In genomic region chr1:22451702-22452400, GRCh38 we compare ENCODE assay signal across 1 cellular context.
TF ChIP-seq lines count a peak whose summit lies in the region.

TSS of gene ZBTB40 (plus strand) at chr1:22451851. CDS start at chr1:22489949, 38,098 bp downstream.

TF ChIP-seq in HEK293, 187 proteins besides CTCF, POLR2A, EP300 and RAD21 (continued from another document):
- TF ChIP-seq ZBTB49 (tag by site-specific recombination; IDR thresholded peaks at IDR 0.05; ENCODE audit: low read depth): no peak
- TF ChIP-seq ZNF555 (tag by site-specific recombination; conservative IDR thresholded peaks at IDR 0.05): no peak
